Comparison of ENCODE assay signal across 8 cellular contexts in genomic region chr5:135977375-135977928, GRCh38. TPM values are rescaled to one million over a fixed set of nuclear protein-coding genes. Genes with fewer than 3 reads are reported as not detected.
DNase-seq lines count a peak whose midpoint lies in the region; ATAC-seq, FAIRE-seq and TF ChIP-seq lines count a peak whose summit lies in the region.

No MANE protein-coding gene starts in this region.

- H3K36me3 ChIP-seq in Panc1 (ENCODE audit: control insufficient read depth, insufficient read depth, low read length) (no peaks in the 10 kb centered on the region), GM12878 (ENCODE audit: control insufficient read depth in 2 of 2, insufficient read depth in 2 of 2, low read length in 1 of 2) (no peaks in the 10 kb centered on the region), SJCRH30 (no peaks in the 10 kb centered on the region)

- H3K9ac ChIP-seq in H9 (ENCODE audit: extremely low read depth, insufficient read length, low read length): no peak overlapping the region
- no peak overlapping the region for H3K9ac ChIP-seq in GM12878 (ENCODE audit: control insufficient read depth, insufficient read depth, low read length)

- peak; percentile 72 for ATAC-seq in Panc1
- peak; percentile 99 for ATAC-seq in GM12878

- H3K23me2 ChIP-seq in H9 (ENCODE audit: insufficient read length, low read depth, low read length, poor library complexity, severe bottlenecking): no peaks in the 10 kb centered on the region

- no peak overlapping the region for H3K27ac Mint-ChIP-seq in H9

- no peak overlapping the region for H2BK5ac ChIP-seq in H9 (ENCODE audit: insufficient read length, low read length)

- FAIRE-seq in GM12878 (lab: Jason Lieb, UNC): no peak

- no peak overlapping the region for H2AK5ac ChIP-seq in H9 (ENCODE audit: insufficient read length, low read length)

- H4K20me1 ChIP-seq in H9 (ENCODE audit: control insufficient read depth, insufficient read depth, insufficient read length) (no peaks in the 10 kb centered on the region), GM12878 (ENCODE audit: control insufficient read depth, insufficient read depth) (no peaks in the 10 kb centered on the region)

- peak; percentile 95 for TF ChIP-seq CTCF in H9 (conservative IDR thresholded peaks at IDR 0.05)
- peak; percentile 76 for TF ChIP-seq CTCF in Panc1 (IDR thresholded peaks at IDR 0.05)
- TF ChIP-seq CTCF in GM12878 (IDR thresholded peaks at IDR 0.05 in 2 of 3, conservative IDR thresholded peaks at IDR 0.05 in 1 of 3; ENCODE audit: control insufficient read depth in 2 of 3, extremely low read depth in 1 of 3, insufficient read depth in 1 of 3, low read depth in 3 of 3, low read length in 3 of 3): peak; percentile 71 to 94 (median 88)

- H3K4me1 Mint-ChIP-seq in H9: peaks cover 15 to 19% of the 10 kb centered on the region in 2 experiments

- H3K4ac ChIP-seq in H9 (ENCODE audit: low read depth, low read length): no peak overlapping the region

- no peaks in the 10 kb centered on the region; a peak in 1 of 5 replicates for H3K9me3 Mint-ChIP-seq in H9

- no peaks in the 10 kb centered on the region for H3K36me3 Mint-ChIP-seq in H9 (ENCODE audit: insufficient read depth in 1 of 3, low read depth in 3 of 3)

- H3K23ac ChIP-seq in H9 (ENCODE audit: insufficient read length, low read depth, low read length): no peak overlapping the region

- POLR2A ChIA-PET in Panc1 (lab: Charles Lee) (no interaction called here), GM12878 (lab: Charles Lee) (no interaction called here)

- SMC1A ChIA-PET in GM12878 (lab: Charles Lee; ENCODE audit: uncharacterized antibody, unreplicated experiment): interaction anchor here (0.5 to 2.6 kb wide), 10 partner anchors 10 to 480 kb away, joined by 3 to 19 read pairs (median 3); no protein-coding TSS in a partner anchor

- H2AFZ ChIP-seq in H9 (ENCODE audit: low read length) (no peak overlapping the region), GM12878 (ENCODE audit: control insufficient read depth, low read depth, low read length) (no peak overlapping the region)

- H2BK12ac ChIP-seq in H9 (ENCODE audit: insufficient read length, low read depth, low read length): no peak overlapping the region

- WGBS in H9 (ENCODE audit: extremely low coverage, insufficient read length, low lambda C conversion rate): no CpG with 5 or more reads among the region's 17 CpGs
- WGBS in GM12878 (ENCODE audit: insufficient coverage, insufficient replicate concordance, low lambda C conversion rate, missing lambda C conversion rate): 3% methylated on average over 17 of the region's 17 CpGs

- no peak for TF ChIP-seq POLR2A in GM12878 (IDR thresholded peaks at IDR 0.05; ENCODE audit: low read depth, low read length)

- BruUV-seq in Panc1 (replicated peaks; lab: Mats Ljungman, UMichigan): no TSS peak
- BruUV-seq in GM12878 (replicated peaks; lab: Mats Ljungman, UMichigan): no TSS peak

- no peak overlapping the region for H3K56ac ChIP-seq in H9 (ENCODE audit: insufficient read length, low read depth, low read length)

- no peak overlapping the region for H4K5ac ChIP-seq in H9 (ENCODE audit: insufficient read length, low read depth, low read length)

- H3K14ac ChIP-seq in H9 (ENCODE audit: insufficient read depth, low read length): no peak overlapping the region

- no peak overlapping the region for H2BK120ac ChIP-seq in H9 (ENCODE audit: low read depth, low read length, poor library complexity, severe bottlenecking)

- no peak overlapping the region for H2BK15ac ChIP-seq in H9 (ENCODE audit: low read depth, low read length)

- H3K4me3 Mint-ChIP-seq in H9: no peak overlapping the region

- H3K4me3 ChIP-seq in Panc1 (ENCODE audit: low read depth in 2 of 2, low read length in 2 of 2) (no peak overlapping the region), GM12878 (no peak overlapping the region), SJCRH30 (no peak overlapping the region)

- no peak overlapping the region for H3T11ph ChIP-seq in H9 (ENCODE audit: low read length)

- H3K27ac ChIP-seq in H9 (ENCODE audit: insufficient read length, low read depth, low read length) (no peak overlapping the region), Panc1 (ENCODE audit: low read length) (no peak overlapping the region), GM12878 (ENCODE audit: control insufficient read depth, insufficient read depth) (no peak overlapping the region), SJCRH30 (no peak overlapping the region)

- CTCF ChIA-PET in Panc1 (lab: Charles Lee) (no interaction called here), GM12878 (lab: Yijun Ruan, JAX) (interaction anchor here (0.6 to 4.5 kb wide), 21 partner anchors 9 to 203 kb away, joined by 3 to 31 read pairs (median 5); no protein-coding TSS in a partner anchor)

- no peak overlapping the region for H3K4me2 ChIP-seq in H9 (ENCODE audit: insufficient read depth, insufficient read length, low read length)
- no peak overlapping the region for H3K4me2 ChIP-seq in GM12878 (ENCODE audit: control insufficient read depth, insufficient read depth)

- TF ChIP-seq EP300 in GM12878 (IDR thresholded peaks at IDR 0.05; ENCODE audit: borderline replicate concordance in 1 of 2, control insufficient read depth in 1 of 2, low read depth in 2 of 2, low read length in 2 of 2): no peak

- H3K9me3 ChIP-seq in H9 (ENCODE audit: control insufficient read depth, low read depth, low read length) (no peaks in the 10 kb centered on the region), Panc1 (ENCODE audit: control insufficient read depth, insufficient read depth, low read depth, low read length) (no peaks in the 10 kb centered on the region), GM12878 (replicated peaks; ENCODE audit: control insufficient read depth, insufficient read depth, low read length) (no peaks in the 10 kb centered on the region), SJCRH30 (replicated peaks) (no peaks in the 10 kb centered on the region; the same call in 1 of the 2 replicates)

- no peaks in the 10 kb centered on the region for H3K79me1 ChIP-seq in H9 (ENCODE audit: insufficient read depth, low read depth, low read length, poor library complexity, severe bottlenecking)

- no peaks in the 10 kb centered on the region for H3K79me2 ChIP-seq in H9 (ENCODE audit: insufficient read depth, low read length)
- no peaks in the 10 kb centered on the region for H3K79me2 ChIP-seq in GM12878 (ENCODE audit: control insufficient read depth, insufficient read depth, low read length)

- H3K27me3 Mint-ChIP-seq in H9 (ENCODE audit: low read depth): peaks cover 20% of the 10 kb centered on the region

- DNase-seq in Caki2 (ENCODE audit: low read depth) (peak; percentile 6), H9 (peak; percentile 93), Panc1 (ENCODE audit: low read depth, low spot score) (peak; percentile 7), GM12878 (ENCODE audit: low read depth, low spot score) (no peak), left kidney (ENCODE audit: low read depth, low spot score) (peak; percentile 73), SJCRH30 (no peak), RKO (ENCODE audit: low spot score) (no peak)
- peak; percentile 19 for DNase-seq in stimulated activated CD8-positive, alpha-beta memory T cell treated with anti-CD3 and anti-CD28 coated beads, Interleukin-4, amount 100 ng/mL, for 24 hours (ENCODE audit: low read depth)

- no peak overlapping the region for H2BK20ac ChIP-seq in H9 (ENCODE audit: low read depth, low read length, poor library complexity, severe bottlenecking)

- no peak overlapping the region for H3K18ac ChIP-seq in H9 (ENCODE audit: insufficient read length, low read depth, low read length)

- RAD21 ChIA-PET in GM12878 (lab: Charles Lee; ENCODE audit: unreplicated experiment): interaction anchor here (0.6 to 1.5 kb wide), 6 partner anchors 16 to 196 kb away, joined by 3 to 5 read pairs (median 3); no protein-coding TSS in a partner anchor

- peaks cover 5% of the 10 kb centered on the region; the same call in 1 of the 2 replicates for H3K4me1 ChIP-seq in H9 (ENCODE audit: insufficient read depth, low read length)
- no peaks in the 10 kb centered on the region for H3K4me1 ChIP-seq in Panc1 (ENCODE audit: control insufficient read depth, insufficient read depth, low read length)
- no peaks in the 10 kb centered on the region for H3K4me1 ChIP-seq in GM12878 (ENCODE audit: control insufficient read depth, insufficient read depth, low read length)
- H3K4me1 ChIP-seq in SJCRH30: peaks cover 17% of the 10 kb centered on the region

- intact Hi-C loops in Panc1 (cut with micrococcal nuclease; ENCODE audit: unreplicated experiment): no loop called here
- intact Hi-C loops in GM12878 (cut with micrococcal nuclease; ENCODE audit: unreplicated experiment): loop anchor here (1.0 to 10.0 kb wide), 4 partner anchors 85 to 235 kb away; no protein-coding TSS in a partner anchor

- no peak overlapping the region for H4K91ac ChIP-seq in H9 (ENCODE audit: insufficient read length, low read depth, low read length)

- H3K27me3 ChIP-seq in H9 (ENCODE audit: insufficient read depth, low read length) (no peaks in the 10 kb centered on the region), Panc1 (ENCODE audit: control insufficient read depth, insufficient read depth, low read length) (no peaks in the 10 kb centered on the region), GM12878 (replicated peaks in 1 of 2; ENCODE audit: control insufficient read depth in 2 of 2, insufficient read depth in 2 of 2, low read length in 1 of 2) (peaks cover 0 to 3% of the 10 kb centered on the region in 2 experiments; a peak in 2 of 4 replicates), SJCRH30 (no peaks in the 10 kb centered on the region)

- TF ChIP-seq RAD21 in GM12878 (IDR thresholded peaks at IDR 0.05; ENCODE audit: insufficient read depth, low read depth, low read length): peak; percentile 58

- in situ Hi-C loops in Caki2 (cut with HindIII; ENCODE audit: low pct_unique_long_range_greater_than_20kb, low sequenced_read_pairs) (no loop called here), Panc1 (cut with HindIII; ENCODE audit: low pct_unique_long_range_greater_than_20kb, low sequenced_read_pairs) (no loop called here), GM12878 (cut with MboI) (no loop called here)

- H4K8ac ChIP-seq in H9 (replicated peaks; ENCODE audit: insufficient read length, low read depth, low read length): no peak overlapping the region

RNA-seq across cellular contexts. Expression of gene LECT2, which starts 22.7 kb away (rescaled TPM):
- not detected in 2 replicates for total RNA-seq in Caki2 (2014; rRNA removed; shearing (Covaris generic); ENCODE audit: low replicate concordance)
- total RNA-seq in H9 (2021): not detected in 2 replicates
- not detected for total RNA-seq in Panc1 (2021; ENCODE audit: unreplicated experiment)
- polyA plus RNA-seq in Panc1 (2012; ENCODE audit: insufficient read length): not detected
- total RNA-seq in GM12878 (2013; cell fraction: nucleolus; rRNA removed): not detected in 2 replicates
- not detected in 2 replicates for total RNA-seq in GM12878 (2014; rRNA removed)
- not detected in 2 replicates for total RNA-seq in GM12878 (2014; rRNA removed; fragmentation: Illumina TruSeq; extraction: Trizol)
- not detected in 2 replicates for total RNA-seq in GM12878 (2021)
- not detected for polyA plus RNA-seq in GM12878 (2011; ENCODE audit: low read depth)
- polyA plus RNA-seq in GM12878 (2011; rRNA removed): not detected in 2 replicates
- not detected in 2 replicates for polyA plus RNA-seq in GM12878 (2011; cell fraction: cytosol; rRNA removed)
- not detected in 2 replicates for polyA plus RNA-seq in GM12878 (2011; cell fraction: nucleus; rRNA removed)
- not detected in 2 replicates for polyA plus RNA-seq in GM12878 (2012)
- polyA plus RNA-seq in GM12878 (2014; fragmentation: Illumina TruSeq; extraction: Trizol): not detected in 2 replicates
- polyA plus RNA-seq in GM12878 (2014; fragmentation: Nextera tagmentation; extraction: Ambion mirVana): not detected
- polyA plus RNA-seq in GM12878 (2014; rRNA removed): not detected in 2 replicates
- not detected for polyA plus RNA-seq in GM12878 (2016; fragmentation: Nextera tagmentation; extraction: Ambion mirVana)
- polyA minus RNA-seq in GM12878 (2011; rRNA and poly(A)+ RNA removed): not detected in 2 replicates
- not detected in 2 replicates for polyA minus RNA-seq in GM12878 (2011; cell fraction: cytosol; rRNA and poly(A)+ RNA removed)
- not detected in 2 replicates for polyA minus RNA-seq in GM12878 (2011; cell fraction: nucleus; rRNA and poly(A)+ RNA removed)
- total RNA-seq in SJCRH30 (2014; rRNA removed; shearing (Covaris generic)): not detected in 2 replicates

RNA-seq across cellular contexts. Expression of gene TGFBI, which starts 51.3 kb away (rescaled TPM):
- 298 and 340 TPM in 2 replicates for total RNA-seq in Caki2 (2014; rRNA removed; shearing (Covaris generic); ENCODE audit: low replicate concordance)
- total RNA-seq in H9 (2021) (3.2 and 4.7 TPM in 2 replicates), Panc1 (2021; ENCODE audit: unreplicated experiment) (314 TPM), GM12878 (2014; rRNA removed) (0.17 and 0.71 TPM in 2 replicates), GM12878 (2014; rRNA removed; fragmentation: Illumina TruSeq; extraction: Trizol) (0.09 and 0.13 TPM in 2 replicates), GM12878 (2021) (0.64 and 1.3 TPM in 2 replicates)
- 384 TPM for polyA plus RNA-seq in Panc1 (2012; ENCODE audit: insufficient read length)
- 0.84 TPM in 1 of 2 replicates, not detected in the other for total RNA-seq in GM12878 (2013; cell fraction: nucleolus; rRNA removed)
- polyA plus RNA-seq in GM12878 (2011; ENCODE audit: low read depth): not detected
- polyA plus RNA-seq in GM12878 (2011; rRNA removed) (0.06 and 0.20 TPM in 2 replicates), GM12878 (2014; fragmentation: Illumina TruSeq; extraction: Trizol) (0.12 TPM in 1 of 2 replicates, not detected in the other), GM12878 (2014; fragmentation: Nextera tagmentation; extraction: Ambion mirVana) (under 1 TPM; 0.16 to 0.22 TPM), GM12878 (2014; rRNA removed) (0.13 and 0.23 TPM in 2 replicates), GM12878 (2016; fragmentation: Nextera tagmentation; extraction: Ambion mirVana) (1 to 10 TPM; 1.7 to 1.8 TPM)
- polyA plus RNA-seq in GM12878 (2011; cell fraction: cytosol; rRNA removed): 0.13 and 0.22 TPM in 2 replicates
- polyA plus RNA-seq in GM12878 (2011; cell fraction: nucleus; rRNA removed): 0.37 and 0.39 TPM in 2 replicates
- 0.32 and 0.45 TPM in 2 replicates for polyA plus RNA-seq in GM12878 (2012)
- 0.44 and 0.62 TPM in 2 replicates for polyA minus RNA-seq in GM12878 (2011; rRNA and poly(A)+ RNA removed)
- 0.80 and 1.1 TPM in 2 replicates for polyA minus RNA-seq in GM12878 (2011; cell fraction: cytosol; rRNA and poly(A)+ RNA removed)
- 0.24 TPM in 1 of 2 replicates, not detected in the other for polyA minus RNA-seq in GM12878 (2011; cell fraction: nucleus; rRNA and poly(A)+ RNA removed)
- 4.8 TPM in 2 replicates for total RNA-seq in SJCRH30 (2014; rRNA removed; shearing (Covaris generic))

Comparison
In these comparisons a context has a peak if more than half of its experiments do, and no peak if none do; other contexts are left out.
1. DNase-seq: peak in Caki2 (single experiment), H9 (single experiment), Panc1 (single experiment), left kidney (single experiment) and stimulated activated CD8-positive, alpha-beta memory T cell treated with anti-CD3 and anti-CD28 coated beads, Interleukin-4, amount 100 ng/mL, for 24 hours (single experiment); none in GM12878 (single experiment), SJCRH30 (0 of 2) and RKO (single experiment).
2. RNA of gene TGFBI, which starts 51.3 kb away (total RNA-seq): 298 to 340 TPM in Caki2 and 314 TPM in Panc1 (single experiment); 4.8 TPM in SJCRH30, 3.2 to 4.7 TPM in H9 and 0.09 to 1.3 TPM in GM12878; every median in the first group is over 10 times any median in the second.
3. Peak in every context shown above with its lines, with median percentiles within 50 percentile points of each other: CTCF ChIP-seq.